ENCODE assay signal across 1 cellular context in genomic region chr1:41241748-41242644, GRCh38.
TF ChIP-seq lines count a peak whose summit lies in the region.

Gene SCMH1 (minus strand): TSS chr1:41242306. CDS start chr1:41186133, 56,173 bp downstream.

TF ChIP-seq in K562, 482 proteins besides CTCF, POLR2A, EP300 and RAD21 (continued from another document):
- peak; percentile 53; the same call in 1 of the 2 replicates for TF ChIP-seq ZNF395 (CRISPR knock-in tag; IDR thresholded peaks at IDR 0.05)
- no peak for TF ChIP-seq SMAD1 (IDR thresholded peaks at IDR 0.05; ENCODE audit: low read depth, low read length, partially characterized antibody)
- TF ChIP-seq SRSF9 (IDR thresholded peaks at IDR 0.05; ENCODE audit: borderline replicate concordance, low read depth, low read length) = no peak
- no peak for TF ChIP-seq ZNF280A (IDR thresholded peaks at IDR 0.05; ENCODE audit: low read depth, partially characterized antibody)
- TF ChIP-seq RFX1 (IDR thresholded peaks at IDR 0.05) = no peak
- TF ChIP-seq RREB1 (CRISPR knock-in tag; IDR thresholded peaks at IDR 0.05) = peak; percentile 66; the same call in 1 of the 2 replicates
- no peak for TF ChIP-seq HMBOX1 (IDR thresholded peaks at IDR 0.05)
- no peak; the same call in 1 of the 2 replicates for TF ChIP-seq ZNF282 (CRISPR knock-in tag; IDR thresholded peaks at IDR 0.05)
- TF ChIP-seq TEAD1 (CRISPR knock-in tag; IDR thresholded peaks at IDR 0.05) = no peak; a peak in 1 of 4 replicates
- TF ChIP-seq NCOR1 (IDR thresholded peaks at IDR 0.05) = no peak; the same call in 1 of the 2 replicates
- no peak for TF ChIP-seq PYGO2 (tag; IDR thresholded peaks at IDR 0.05)
- peak; percentile 38; the same call in 1 of the 2 replicates for TF ChIP-seq BCOR (IDR thresholded peaks at IDR 0.05)
- no peak for TF ChIP-seq CBX8 (IDR thresholded peaks at IDR 0.05; ENCODE audit: borderline replicate concordance, extremely low read depth, low read depth, low read length, poor library complexity, severe bottlenecking)
- no peak for TF ChIP-seq CEBPB (tag; IDR thresholded peaks at IDR 0.05)
- peak; percentile 16; the same call in 1 of the 2 replicates for TF ChIP-seq NFIC (IDR thresholded peaks at IDR 0.05)
- TF ChIP-seq MNT (conservative IDR thresholded peaks at IDR 0.05) = no peak; a peak in 1 of 4 replicates
- no peak for TF ChIP-seq MXI1 (IDR thresholded peaks at IDR 0.05; ENCODE audit: low read depth, low read length)
- TF ChIP-seq KLF6 (CRISPR knock-in tag; IDR thresholded peaks at IDR 0.05; ENCODE audit: borderline replicate concordance) = no peak
- no peak for TF ChIP-seq ZKSCAN3 (CRISPR knock-in tag; IDR thresholded peaks at IDR 0.05)
- TF ChIP-seq ZNF699 (CRISPR knock-in tag; IDR thresholded peaks at IDR 0.05; ENCODE audit: insufficient replicate concordance) = no peak
- TF ChIP-seq ZNF511 (CRISPR knock-in tag; IDR thresholded peaks at IDR 0.05) = peak; percentile 62; the same call in 1 of the 2 replicates
- TF ChIP-seq SPI1 (IDR thresholded peaks at IDR 0.05; ENCODE audit: borderline replicate concordance, low read depth, low read length) = no peak
- TF ChIP-seq GTF2A2 (tag; IDR thresholded peaks at IDR 0.05) = no peak
- no peak for TF ChIP-seq E4F1 (CRISPR knock-in tag; IDR thresholded peaks at IDR 0.05; ENCODE audit: borderline replicate concordance)
- TF ChIP-seq VEZF1 (CRISPR knock-in tag; IDR thresholded peaks at IDR 0.05) = peak; percentile 95
- no peak for TF ChIP-seq CBFA2T2 (conservative IDR thresholded peaks at IDR 0.05)
- 0 out of 2 replicates have a peak, but pooled peaks have one; percentile 22 for TF ChIP-seq ARID3B (CRISPR knock-in tag; IDR thresholded peaks at IDR 0.05; ENCODE audit: borderline replicate concordance)
- no peak for TF ChIP-seq NFIX (CRISPR knock-in tag; IDR thresholded peaks at IDR 0.05; ENCODE audit: low read depth)
- no peak for TF ChIP-seq ID3 (CRISPR knock-in tag; IDR thresholded peaks at IDR 0.05)
- TF ChIP-seq ID3 (tag; IDR thresholded peaks at IDR 0.05) = no peak
- TF ChIP-seq MYBL2 (IDR thresholded peaks at IDR 0.05; ENCODE audit: low read depth) = peak; percentile 25; the same call in 1 of the 2 replicates
- no peak for TF ChIP-seq MYBL2 (CRISPR knock-in tag; IDR thresholded peaks at IDR 0.05; ENCODE audit: borderline replicate concordance)
